13 cellular contexts compared by ENCODE assay signal in the genomic region with DNA sequence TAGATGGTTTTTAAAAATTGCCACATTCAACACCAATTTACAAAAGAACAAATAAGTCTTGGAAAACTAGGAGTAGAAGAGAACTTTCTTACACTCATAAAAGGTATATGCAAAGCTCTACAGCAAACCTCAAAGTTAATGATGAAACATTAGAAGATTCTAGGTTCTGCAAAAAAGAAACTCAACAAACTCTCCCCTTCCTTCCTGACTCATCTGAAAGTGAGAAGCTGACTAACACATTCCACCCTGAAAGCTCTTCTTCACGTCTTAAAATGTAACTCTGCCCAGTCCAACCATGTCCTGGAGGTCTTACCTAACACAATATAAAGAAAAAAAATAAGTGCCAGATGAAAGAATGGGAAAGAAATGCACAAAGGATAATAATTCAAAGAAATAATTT.
DNase-seq lines count a peak whose midpoint lies in the region; ATAC-seq and TF ChIP-seq lines count a peak whose summit lies in the region.
"Had no signal": no experiment of that assay in that cellular context is flagged by ENCODE, and none has a peak within 500 bp of the region (broad histone marks: within the 10 kb centered on the region; RNA-seq: fewer than 3 reads in every experiment).

No MANE protein-coding gene starts in this region.

- peak; percentile 58 for DNase-seq in AG10803 (ENCODE audit: low read depth)
- no peak for DNase-seq in activated naive CD8-positive, alpha-beta T cell treated with anti-CD3 and anti-CD28 coated beads, Interleukin-2, amount 50 U/mL, for 24 hours
- no peak for DNase-seq in endothelial cell (ENCODE audit: low spot score)
- DNase-seq in omental fat pad (ENCODE audit: low spot score) = no peak
- DNase-seq in KBM-7 = no peak
- DNase-seq: NCI-H1092 treated with DMSO at 0.1 percent for 48 hours; NCI-H524 treated with DMSO at 0.1 percent for 48 hours; nucleus accumbens; stimulated activated naive CD4-positive, alpha-beta T cell treated with Interleukin-2 at 50 U/mL for 16 hours had no signal

- H3K4me3 Mint-ChIP-seq in activated naive CD8-positive, alpha-beta T cell treated with anti-CD3 and anti-CD28 coated beads, Interleukin-2, amount 50 U/mL, for 24 hours = no peak overlapping the region
- H3K4me3 Mint-ChIP-seq in endothelial cell (ENCODE audit: unreplicated experiment) = no peak overlapping the region
- H3K4me3 Mint-ChIP-seq: WTC11 had no signal

- no peak overlapping the region for H3K4me3 ChIP-seq in AG10803 (ENCODE audit: low read length)

- H3K27ac Mint-ChIP-seq in activated naive CD8-positive, alpha-beta T cell treated with anti-CD3 and anti-CD28 coated beads, Interleukin-2, amount 50 U/mL, for 24 hours = peak overlapping the region; percentile 3
- no peak overlapping the region for H3K27ac Mint-ChIP-seq in endothelial cell (ENCODE audit: unreplicated experiment)
- H3K27ac Mint-ChIP-seq: WTC11 had no signal

- peaks cover 12% of the 10 kb centered on the region for H3K27me3 Mint-ChIP-seq in activated naive CD8-positive, alpha-beta T cell treated with anti-CD3 and anti-CD28 coated beads, Interleukin-2, amount 50 U/mL, for 24 hours
- H3K27me3 Mint-ChIP-seq in endothelial cell (ENCODE audit: unreplicated experiment) = peaks cover 3% of the 10 kb centered on the region

- peaks cover 30% of the 10 kb centered on the region for H3K9me3 Mint-ChIP-seq in activated naive CD8-positive, alpha-beta T cell treated with anti-CD3 and anti-CD28 coated beads, Interleukin-2, amount 50 U/mL, for 24 hours
- H3K9me3 Mint-ChIP-seq in endothelial cell (ENCODE audit: unreplicated experiment) = peaks cover 24% of the 10 kb centered on the region

- no peak for TF ChIP-seq CTCF in AG10803 (conservative IDR thresholded peaks at IDR 0.05; ENCODE audit: low read length)
- no peak for TF ChIP-seq CTCF in endothelial cell (IDR thresholded peaks at IDR 0.05; ENCODE audit: unreplicated experiment)
- TF ChIP-seq CTCF in omental fat pad (IDR thresholded peaks at IDR 0.05) = no peak

- peaks cover 20% of the 10 kb centered on the region for H3K4me1 Mint-ChIP-seq in activated naive CD8-positive, alpha-beta T cell treated with anti-CD3 and anti-CD28 coated beads, Interleukin-2, amount 50 U/mL, for 24 hours
- no peaks in the 10 kb centered on the region for H3K4me1 Mint-ChIP-seq in endothelial cell (ENCODE audit: unreplicated experiment)

- ATAC-seq in GM19324 (IDR thresholded peaks at IDR 0.05; ENCODE audit: low FRiP score, unreplicated experiment) (peak; percentile 52), HG03280 (IDR thresholded peaks at IDR 0.05; ENCODE audit: unreplicated experiment) (peak; percentile 62), GM18868 (IDR thresholded peaks at IDR 0.05; ENCODE audit: unreplicated experiment) (no peak), omental fat pad (ENCODE audit: low FRiP score) (no peak)
- ATAC-seq in activated naive CD8-positive, alpha-beta T cell treated with anti-CD3 and anti-CD28 coated beads, Interleukin-2, amount 50 U/mL, for 24 hours = peak; percentile 59
- ATAC-seq: WTC11 had no signal

- in situ Hi-C loops in KBM-7 (cut with MboI; ENCODE audit: low pct_unique_long_range_greater_than_20kb, low sequenced_read_pairs) = no loop called here

- no peaks in the 10 kb centered on the region for H3K36me3 Mint-ChIP-seq in activated naive CD8-positive, alpha-beta T cell treated with anti-CD3 and anti-CD28 coated beads, Interleukin-2, amount 50 U/mL, for 24 hours (ENCODE audit: low read depth)
- peaks cover 6% of the 10 kb centered on the region for H3K36me3 Mint-ChIP-seq in endothelial cell (ENCODE audit: low read depth, unreplicated experiment)

Comparison
In these comparisons a context has a peak if more than half of its experiments do, and no peak if none do; other contexts are left out.
1. ATAC-seq: peak in GM19324 (single experiment), HG03280 (single experiment) and activated naive CD8-positive, alpha-beta T cell treated with anti-CD3 and anti-CD28 coated beads, Interleukin-2, amount 50 U/mL, for 24 hours (single experiment); none in GM18868 (single experiment) and omental fat pad (single experiment).